ENCODE assay signal across 11 cellular contexts in genomic region chr19:38425222-38425809, GRCh38. TPM values are rescaled to one million over a fixed set of nuclear protein-coding genes. Genes with fewer than 3 reads are reported as not detected.
DNase-seq lines count a peak whose midpoint lies in the region; ATAC-seq and TF ChIP-seq lines count a peak whose summit lies in the region.
"Had no signal": no experiment of that assay in that cellular context is flagged by ENCODE, and none has a peak within 500 bp of the region (broad histone marks: within the 10 kb centered on the region; RNA-seq: fewer than 3 reads in every experiment).

No MANE protein-coding gene starts in this region.

- TF ChIP-seq CTCF in right lobe of liver (IDR thresholded peaks at IDR 0.05) = no peak
- no peak for TF ChIP-seq CTCF in GM10266 (IDR thresholded peaks at IDR 0.05; ENCODE audit: control insufficient read depth, insufficient read depth, low read depth, missing control alignments)

- ATAC-seq in right lobe of liver = peak in 2 of 4 donors; percentile 12 to 46

- H3K36me3 ChIP-seq in right lobe of liver (no peaks in the 10 kb centered on the region), subcutaneous abdominal adipose tissue (ENCODE audit: control insufficient read depth in 5 of 5, insufficient read depth in 5 of 5, low read length in 5 of 5) (peaks cover 0 to 6% (median 0%) of the 10 kb centered on the region in 5 donors)

- no peaks in the 10 kb centered on the region for H3K36me3 Mint-ChIP-seq in activated naive CD4-positive, alpha-beta T cell treated with anti-CD3 and anti-CD28 coated beads, Interleukin-2, amount 50 U/mL, for 24 hours
- H3K36me3 Mint-ChIP-seq in activated naive CD4-positive, alpha-beta T cell treated with anti-CD3 and anti-CD28 coated beads, Interleukin-2, amount 10 ng/mL, durations not matched to agents 7 days and 5 days = no peaks in the 10 kb centered on the region
- no peaks in the 10 kb centered on the region for H3K36me3 Mint-ChIP-seq in activated CD4-positive, alpha-beta memory T cell treated with anti-CD3 and anti-CD28 coated beads, Interleukin-2, amount 10 ng/mL, durations not matched to agents 7 days and 5 days (ENCODE audit: low read depth)

- no peaks in the 10 kb centered on the region for H3K27me3 ChIP-seq in right lobe of liver
- H3K27me3 ChIP-seq in subcutaneous abdominal adipose tissue (ENCODE audit: control insufficient read depth in 5 of 5, insufficient read depth in 4 of 5, low read length in 5 of 5) = peaks cover 6 to 18% (median 14%) of the 10 kb centered on the region in 5 donors

- no peak for DNase-seq in activated naive CD4-positive, alpha-beta T cell treated with anti-CD3 and anti-CD28 coated beads, Interleukin-2, amount 10 ng/mL, durations not matched to agents 7 days and 5 days
- no peak for DNase-seq in activated CD4-positive, alpha-beta memory T cell treated with anti-CD3 and anti-CD28 coated beads, Interleukin-2, amount 10 ng/mL, durations not matched to agents 7 days and 5 days
- no peak for DNase-seq in right lobe of liver
- no peak for DNase-seq in cerebellum (ENCODE audit: low spot score)
- DNase-seq in GM10266 (ENCODE audit: extremely low spot score) = no peak
- DNase-seq in RPMI8226 = no peak
- DNase-seq: NCI-H226 had no signal

- H3K9me3 ChIP-seq in right lobe of liver = no peaks in the 10 kb centered on the region
- no peaks in the 10 kb centered on the region for H3K9me3 ChIP-seq in subcutaneous abdominal adipose tissue (ENCODE audit: control insufficient read depth in 5 of 5, low read length in 5 of 5)

- CTCF ChIA-PET in activated naive CD4-positive, alpha-beta T cell treated with anti-CD3 and anti-CD28 coated beads, Interleukin-2, amount 10 ng/mL, durations not matched to agents 7 days and 5 days (lab: Charles Lee) = interaction anchor here (1.6 kb wide), 2 partner anchors 8 to 21 kb away, joined by 4 to 5 read pairs; no protein-coding TSS in a partner anchor
- CTCF ChIA-PET in activated CD4-positive, alpha-beta memory T cell treated with anti-CD3 and anti-CD28 coated beads, Interleukin-2, amount 10 ng/mL, durations not matched to agents 7 days and 5 days (lab: Charles Lee) = interaction anchor here (2.4 to 4.8 kb wide), 2 partner anchors 22 to 505 kb away, joined by 15 to 18 read pairs; partner anchors contain the start of genes FAM98C, MRPS12 and SARS2

- peaks cover 25% of the 10 kb centered on the region for H3K4me1 Mint-ChIP-seq in activated naive CD4-positive, alpha-beta T cell treated with anti-CD3 and anti-CD28 coated beads, Interleukin-2, amount 50 U/mL, for 24 hours
- peaks cover 28% of the 10 kb centered on the region for H3K4me1 Mint-ChIP-seq in activated naive CD4-positive, alpha-beta T cell treated with anti-CD3 and anti-CD28 coated beads, Interleukin-2, amount 10 ng/mL, durations not matched to agents 7 days and 5 days
- H3K4me1 Mint-ChIP-seq in activated CD4-positive, alpha-beta memory T cell treated with anti-CD3 and anti-CD28 coated beads, Interleukin-2, amount 10 ng/mL, durations not matched to agents 7 days and 5 days = peaks cover 39% of the 10 kb centered on the region

- H3K27ac ChIP-seq in right lobe of liver (no peak overlapping the region), subcutaneous abdominal adipose tissue (ENCODE audit: low read depth, low read length) (no peak overlapping the region)

- H3K27me3 Mint-ChIP-seq in activated naive CD4-positive, alpha-beta T cell treated with anti-CD3 and anti-CD28 coated beads, Interleukin-2, amount 50 U/mL, for 24 hours = peaks cover 2% of the 10 kb centered on the region
- H3K27me3 Mint-ChIP-seq in activated naive CD4-positive, alpha-beta T cell treated with anti-CD3 and anti-CD28 coated beads, Interleukin-2, amount 10 ng/mL, durations not matched to agents 7 days and 5 days = peaks cover 28% of the 10 kb centered on the region
- H3K27me3 Mint-ChIP-seq in activated CD4-positive, alpha-beta memory T cell treated with anti-CD3 and anti-CD28 coated beads, Interleukin-2, amount 10 ng/mL, durations not matched to agents 7 days and 5 days = no peaks in the 10 kb centered on the region

- 60% methylated on average over 1 of the region's 7 CpGs for WGBS in right lobe of liver (ENCODE audit: insufficient coverage, low coverage, low lambda C conversion rate, missing lambda C conversion rate)

- H3K4me3 Mint-ChIP-seq in activated naive CD4-positive, alpha-beta T cell treated with anti-CD3 and anti-CD28 coated beads, Interleukin-2, amount 50 U/mL, for 24 hours = peak overlapping the region; percentile 54
- no peak overlapping the region for H3K4me3 Mint-ChIP-seq in activated naive CD4-positive, alpha-beta T cell treated with anti-CD3 and anti-CD28 coated beads, Interleukin-2, amount 10 ng/mL, durations not matched to agents 7 days and 5 days
- H3K4me3 Mint-ChIP-seq in activated CD4-positive, alpha-beta memory T cell treated with anti-CD3 and anti-CD28 coated beads, Interleukin-2, amount 10 ng/mL, durations not matched to agents 7 days and 5 days = peak overlapping the region; percentile 78

- H3K9me3 Mint-ChIP-seq in activated naive CD4-positive, alpha-beta T cell treated with anti-CD3 and anti-CD28 coated beads, Interleukin-2, amount 50 U/mL, for 24 hours = no peaks in the 10 kb centered on the region
- H3K9me3 Mint-ChIP-seq in activated naive CD4-positive, alpha-beta T cell treated with anti-CD3 and anti-CD28 coated beads, Interleukin-2, amount 10 ng/mL, durations not matched to agents 7 days and 5 days = no peaks in the 10 kb centered on the region
- no peaks in the 10 kb centered on the region for H3K9me3 Mint-ChIP-seq in activated CD4-positive, alpha-beta memory T cell treated with anti-CD3 and anti-CD28 coated beads, Interleukin-2, amount 10 ng/mL, durations not matched to agents 7 days and 5 days

- H3K27ac Mint-ChIP-seq in activated naive CD4-positive, alpha-beta T cell treated with anti-CD3 and anti-CD28 coated beads, Interleukin-2, amount 50 U/mL, for 24 hours = no peak overlapping the region
- no peak overlapping the region for H3K27ac Mint-ChIP-seq in activated naive CD4-positive, alpha-beta T cell treated with anti-CD3 and anti-CD28 coated beads, Interleukin-2, amount 10 ng/mL, durations not matched to agents 7 days and 5 days
- peak overlapping the region; percentile 67 for H3K27ac Mint-ChIP-seq in activated CD4-positive, alpha-beta memory T cell treated with anti-CD3 and anti-CD28 coated beads, Interleukin-2, amount 10 ng/mL, durations not matched to agents 7 days and 5 days

- H3K4me3 ChIP-seq in right lobe of liver = peak overlapping the region in 2 of 3 donors; percentile 25 to 38
- peak overlapping the region; percentile 33 to 63 (median 54) for H3K4me3 ChIP-seq in subcutaneous abdominal adipose tissue (ENCODE audit: low read depth in 1 of 5, low read length in 5 of 5)

- POLR2A ChIA-PET in activated CD4-positive, alpha-beta memory T cell treated with anti-CD3 and anti-CD28 coated beads, Interleukin-2, amount 10 ng/mL, durations not matched to agents 7 days and 5 days (lab: Charles Lee) = interaction anchor here (0.9 to 6.8 kb wide), 4 partner anchors 9 to 193 kb away, joined by 4 to 35 read pairs (median 4); partner anchors contain the start of genes FAM98C and MAP4K1

- peak overlapping the region in 3 of 5 donors; percentile 64 to 71 (median 64) for H3K9ac ChIP-seq in subcutaneous abdominal adipose tissue (ENCODE audit: low read length in 5 of 5)

- TF ChIP-seq POLR2A in right lobe of liver (IDR thresholded peaks at IDR 0.05) = no peak

- H3K4me1 ChIP-seq in right lobe of liver = no peaks in the 10 kb centered on the region
- H3K4me1 ChIP-seq in subcutaneous abdominal adipose tissue (ENCODE audit: control insufficient read depth in 5 of 5, insufficient read depth in 5 of 5, low read length in 5 of 5) = peaks cover 0 to 3% (median 0%) of the 10 kb centered on the region in 5 donors

- intact Hi-C loops in right lobe of liver (cut with DNase I) = no loop called here

RNA-seq across cellular contexts. Expression of gene RASGRP4, which starts 0.7 kb away (rescaled TPM):
- total RNA-seq in activated CD4-positive, alpha-beta memory T cell treated with anti-CD3 and anti-CD28 coated beads, Interleukin-2, amount 10 ng/mL, durations not matched to agents 7 days and 5 days = 10 to 100 TPM; 19.5 to 20.0 TPM
- total RNA-seq in right lobe of liver = 1 to 10 TPM in 2 of 6 experiments, under 1 TPM in 4; 0.77 to 1.5 (median 0.93) TPM
- 0.36 TPM for total RNA-seq in cerebellum
- total RNA-seq: endothelial cell of umbilical vein had no signal

RNA-seq across cellular contexts. Expression of gene RYR1, which starts 8.2 kb away (rescaled TPM):
- 1 to 10 TPM; 2.6 to 3.9 TPM for total RNA-seq in activated CD4-positive, alpha-beta memory T cell treated with anti-CD3 and anti-CD28 coated beads, Interleukin-2, amount 10 ng/mL, durations not matched to agents 7 days and 5 days
- total RNA-seq in right lobe of liver (1 to 10 TPM in 1 of 6 experiments, under 1 TPM in 5; 0.12 to 1.1 (median 0.49) TPM), cerebellum (7.7 TPM)

RNA-seq across cellular contexts. Expression of gene FAM98C, which starts 22.4 kb away (rescaled TPM):
- total RNA-seq in activated CD4-positive, alpha-beta memory T cell treated with anti-CD3 and anti-CD28 coated beads, Interleukin-2, amount 10 ng/mL, durations not matched to agents 7 days and 5 days = 10 to 100 TPM; 34.7 to 36.5 TPM
- total RNA-seq in right lobe of liver (10 to 100 TPM in 3 of 6 experiments, 1 to 10 TPM in 3; 7.6 to 19.8 (median 9.8) TPM), cerebellum (12.8 TPM)

RNA-seq across cellular contexts. Expression of gene SPRED3, which starts 36.8 kb away (rescaled TPM):
- total RNA-seq in activated CD4-positive, alpha-beta memory T cell treated with anti-CD3 and anti-CD28 coated beads, Interleukin-2, amount 10 ng/mL, durations not matched to agents 7 days and 5 days = 1 to 10 TPM; 2.1 to 3.8 TPM
- under 1 TPM in 4 of 6 experiments, not detected in 2; 0.12 to 0.37 (median 0.22) TPM for total RNA-seq in right lobe of liver
- 3.8 TPM for total RNA-seq in cerebellum

RNA-seq across cellular contexts. Expression of gene GGN, which starts 37.5 kb away (rescaled TPM):
- total RNA-seq in activated CD4-positive, alpha-beta memory T cell treated with anti-CD3 and anti-CD28 coated beads, Interleukin-2, amount 10 ng/mL, durations not matched to agents 7 days and 5 days = under 1 TPM; 0.28 to 0.40 TPM
- not detected for total RNA-seq in right lobe of liver
- total RNA-seq in cerebellum = 0.54 TPM
- total RNA-seq: urinary bladder had no signal

Comparison
In these comparisons a context has a peak if more than half of its experiments do, and no peak if none do; other contexts are left out.
1. RNA of gene RASGRP4, which starts 0.7 kb away (total RNA-seq): 19.5 to 20.0 TPM in activated CD4-positive, alpha-beta memory T cell treated with anti-CD3 and anti-CD28 coated beads, Interleukin-2, amount 10 ng/mL, durations not matched to agents 7 days and 5 days; 0.77 to 1.5 TPM in right lobe of liver and 0.36 TPM in cerebellum (single experiment); every median in the first group is over 4 times any median in the second.